ENCODE assay signal across 34 cellular contexts in genomic region chr3:19365471-19365870, GRCh38.
"Had no signal": no experiment of that assay in that cellular context is flagged by ENCODE, and none has a peak within 500 bp of the region (broad histone marks: within the 10 kb centered on the region; RNA-seq: fewer than 3 reads in every experiment).

No MANE protein-coding gene starts in this region.

- H3K27me3 ChIP-seq: MG63 had no signal

- H3K27ac ChIP-seq: KMS-11 had no signal

- H3K4me3 ChIP-seq: MG63 had no signal

- H3K36me3 ChIP-seq: MG63 had no signal

- DNase-seq: Karpas-422, Kasumi-1, KG1, MG63, MM.1S, MV-4-11, NCI-H1048, NCI-H1092, NCI-H1092 treated with DMSO at 0.1 percent for 48 hours, NCI-H1105, NCI-H1105 treated with DMSO at 0.1 percent for 48 hours, NCI-H1417, NCI-H1417 treated with DMSO at 0.1 percent for 48 hours, NCI-H1436, NCI-H1436 treated with DMSO at 0.1 percent for 48 hours, NCI-H146, NCI-H1694, NCI-H1694 treated with DMSO at 0.1 percent for 48 hours, NCI-H187, NCI-H187 treated with DMSO at 0.1 percent for 48 hours, NCI-H1930, NCI-H2081, NCI-H2081 treated with DMSO at 0.1 percent for 48 hours, NCI-H2107, NCI-H2171, NCI-H2171 treated with DMSO at 0.1 percent for 48 hours, NCI-H2227 treated with DMSO at 0.1 percent for 48 hours, NCI-H226, NCI-H345, NCI-H446, NCI-H446 treated with DMSO at 0.1 percent for 48 hours, NCI-H510A, NCI-H510A treated with DMSO at 0.1 percent for 48 hours had no signal

- H3K9me3 ChIP-seq: MG63 had no signal
